In the genomic region with DNA sequence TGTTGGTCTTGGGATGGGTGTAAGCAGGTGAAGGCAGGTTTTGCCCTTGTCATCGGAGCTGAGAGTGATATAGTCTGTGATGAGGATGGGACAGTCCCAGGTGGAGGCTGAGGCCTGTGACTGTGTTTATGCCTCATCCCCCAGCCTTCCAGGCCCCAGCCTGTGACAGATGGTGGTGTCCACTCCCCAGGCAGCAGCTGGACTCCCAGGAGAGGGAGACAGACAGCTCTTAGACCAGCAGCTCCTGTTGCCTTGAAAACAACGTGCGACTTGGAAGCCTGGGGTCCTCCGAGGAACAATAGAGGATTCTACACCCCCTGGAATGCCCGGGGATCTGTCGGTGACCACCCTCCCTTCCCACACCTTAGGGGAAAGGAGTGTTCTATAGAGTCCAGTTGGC, we compare ENCODE assay signal across 1 cellular context.
TF ChIP-seq lines count a peak whose summit lies in the region.

No MANE protein-coding gene starts in this region.

TF ChIP-seq in SK-N-SH treated with all-trans-retinoic acid at 6 μM for 48 hours, 23 proteins besides CTCF, POLR2A, EP300 and RAD21 (continued from another document):
- TF ChIP-seq, protein P1, sequence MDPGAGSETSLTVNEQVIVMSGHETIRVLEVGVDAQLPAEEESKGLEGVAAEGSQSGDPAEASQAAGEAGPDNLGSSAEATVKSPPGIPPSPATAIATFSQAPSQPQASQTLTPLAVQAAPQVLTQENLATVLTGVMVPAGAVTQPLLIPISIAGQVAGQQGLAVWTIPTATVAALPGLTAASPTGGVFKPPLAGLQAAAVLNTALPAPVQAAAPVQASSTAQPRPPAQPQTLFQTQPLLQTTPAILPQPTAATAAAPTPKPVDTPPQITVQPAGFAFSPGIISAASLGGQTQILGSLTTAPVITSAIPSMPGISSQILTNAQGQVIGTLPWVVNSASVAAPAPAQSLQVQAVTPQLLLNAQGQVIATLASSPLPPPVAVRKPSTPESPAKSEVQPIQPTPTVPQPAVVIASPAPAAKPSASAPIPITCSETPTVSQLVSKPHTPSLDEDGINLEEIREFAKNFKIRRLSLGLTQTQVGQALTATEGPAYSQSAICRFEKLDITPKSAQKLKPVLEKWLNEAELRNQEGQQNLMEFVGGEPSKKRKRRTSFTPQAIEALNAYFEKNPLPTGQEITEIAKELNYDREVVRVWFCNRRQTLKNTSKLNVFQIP (CRISPR knock-in tag; IDR thresholded peaks at IDR 0.05; ENCODE audit: borderline replicate concordance, low read depth): no peak
